ENCODE assay signal across 12 cellular contexts in the genomic region with DNA sequence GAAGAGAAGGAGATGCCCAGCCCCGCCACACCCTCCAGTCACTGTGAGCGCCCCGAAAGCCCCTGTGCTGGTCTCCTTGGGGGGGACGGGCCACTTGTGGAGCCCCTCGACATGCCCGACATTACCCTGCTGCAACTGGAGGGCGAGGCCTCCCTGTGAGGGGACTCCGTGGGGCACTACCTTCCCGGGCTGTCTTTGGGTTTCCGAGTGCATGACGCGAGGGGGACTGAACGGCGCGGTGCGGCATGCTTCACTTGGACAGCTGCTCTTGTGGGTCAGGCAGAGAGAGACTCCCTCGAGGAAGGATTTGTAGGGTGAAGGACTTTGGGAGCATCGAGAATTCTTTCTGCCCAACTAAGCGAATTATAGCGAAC. TPM values are rescaled to one million over a fixed set of nuclear protein-coding genes. Genes with fewer than 3 reads are reported as not detected.
DNase-seq lines count a peak whose midpoint lies in the region; ATAC-seq, FAIRE-seq and TF ChIP-seq lines count a peak whose summit lies in the region.
"Had no signal": no experiment of that assay in that cellular context is flagged by ENCODE, and none has a peak within 500 bp of the region (broad histone marks: within the 10 kb centered on the region; RNA-seq: fewer than 3 reads in every experiment).

No MANE protein-coding gene starts in this region.

- CTCF ChIA-PET in activated CD4-positive, alpha-beta T cell treated with anti-CD3 and anti-CD28 coated beads for 36 hours (lab: Charles Lee): interaction anchor here (0.6 to 2.3 kb wide), 5 partner anchors 12 to 458 kb away, joined by 3 to 15 read pairs (median 4); no protein-coding TSS in a partner anchor
- CTCF ChIA-PET in Calu3 (lab: Charles Lee): no interaction called here

- FAIRE-seq in astrocyte (lab: Jason Lieb, UNC): no peak
- FAIRE-seq: GM12878 had no signal

- no peak overlapping the region for H3K9ac ChIP-seq in astrocyte (ENCODE audit: low read length)

- no TSS peak for BruUV-seq in Calu3 (replicated peaks; lab: Mats Ljungman, UMichigan)

- WGBS in mesodermal cell (ENCODE audit: insufficient coverage in 2 of 2), 2 experiments: 17 to 24% methylated on average over 12 to 19 of the region's 20 CpGs

- TF ChIP-seq CTCF in astrocyte (IDR thresholded peaks at IDR 0.05; ENCODE audit: insufficient read depth, low read depth, low read length) (no peak), Calu3 (IDR thresholded peaks at IDR 0.05; ENCODE audit: unreplicated experiment) (no peak)

- ATAC-seq in activated CD4-positive, alpha-beta T cell treated with anti-CD3 and anti-CD28 coated beads for 36 hours: no peak
- ATAC-seq in GM18873 (IDR thresholded peaks at IDR 0.05; ENCODE audit: low FRiP score, unreplicated experiment): no peak

- no peaks in the 10 kb centered on the region for H3K36me3 ChIP-seq in astrocyte (ENCODE audit: insufficient read depth, low read length)
- no peaks in the 10 kb centered on the region for H3K36me3 ChIP-seq in mesodermal cell (ENCODE audit: control insufficient read depth, insufficient read depth, low read length)

- H3K4me1 Mint-ChIP-seq in activated CD4-positive, alpha-beta T cell treated with anti-CD3 and anti-CD28 coated beads for 36 hours: peaks cover 20% of the 10 kb centered on the region
- H3K4me1 Mint-ChIP-seq in astrocyte (ENCODE audit: low read depth, unreplicated experiment): peaks cover 7% of the 10 kb centered on the region
- peaks cover 10% of the 10 kb centered on the region for H3K4me1 Mint-ChIP-seq in Calu3 (ENCODE audit: low read depth, unreplicated experiment)

- no peaks in the 10 kb centered on the region for H3K36me3 Mint-ChIP-seq in activated CD4-positive, alpha-beta T cell treated with anti-CD3 and anti-CD28 coated beads for 36 hours (ENCODE audit: low read depth)
- no peaks in the 10 kb centered on the region for H3K36me3 Mint-ChIP-seq in astrocyte (ENCODE audit: low read depth, unreplicated experiment)
- H3K36me3 Mint-ChIP-seq in Calu3 (ENCODE audit: insufficient read depth, unreplicated experiment): peaks cover 17% of the 10 kb centered on the region

- no peak overlapping the region for H3K27ac Mint-ChIP-seq in activated CD4-positive, alpha-beta T cell treated with anti-CD3 and anti-CD28 coated beads for 36 hours
- H3K27ac Mint-ChIP-seq in astrocyte (ENCODE audit: unreplicated experiment): no peak overlapping the region
- no peak overlapping the region for H3K27ac Mint-ChIP-seq in Calu3 (ENCODE audit: unreplicated experiment)

- H3K4me1 ChIP-seq in astrocyte (ENCODE audit: insufficient read depth, low read length) (peaks cover 6% of the 10 kb centered on the region), mesodermal cell (ENCODE audit: control insufficient read depth, insufficient read depth, low read length, poor library complexity, severe bottlenecking) (peaks cover 8% of the 10 kb centered on the region)

- H3K27me3 Mint-ChIP-seq in activated CD4-positive, alpha-beta T cell treated with anti-CD3 and anti-CD28 coated beads for 36 hours: peaks cover 30% of the 10 kb centered on the region
- peaks cover 56% of the 10 kb centered on the region for H3K27me3 Mint-ChIP-seq in astrocyte (ENCODE audit: low read depth, unreplicated experiment)
- peaks cover 57% of the 10 kb centered on the region for H3K27me3 Mint-ChIP-seq in Calu3 (ENCODE audit: unreplicated experiment)

- H3K4me3 ChIP-seq in astrocyte (ENCODE audit: insufficient read depth, low read depth, low read length): peak overlapping the region; percentile 15
- peak overlapping the region; percentile 56 for H3K4me3 ChIP-seq in mesodermal cell (ENCODE audit: extremely low read depth, insufficient read depth, low read length, poor library complexity, severe bottlenecking)
- H3K4me3 ChIP-seq: lung had no signal

- no peaks in the 10 kb centered on the region for H4K20me1 ChIP-seq in astrocyte (ENCODE audit: insufficient read depth, low read length)

- peak overlapping the region; percentile 90 for H2AFZ ChIP-seq in astrocyte (ENCODE audit: low read depth, low read length)

- POLR2A ChIA-PET in activated CD4-positive, alpha-beta T cell treated with anti-CD3 and anti-CD28 coated beads for 36 hours (lab: Charles Lee): no interaction called here

- H3K4me3 Mint-ChIP-seq in activated CD4-positive, alpha-beta T cell treated with anti-CD3 and anti-CD28 coated beads for 36 hours: peak overlapping the region; percentile 81
- H3K4me3 Mint-ChIP-seq in astrocyte (ENCODE audit: unreplicated experiment) (peak overlapping the region; percentile 92), Calu3 (ENCODE audit: low read depth, unreplicated experiment) (no peak overlapping the region)

- peak overlapping the region; percentile 98 for H3K4me2 ChIP-seq in astrocyte (ENCODE audit: low read length)

- H3K9me3 ChIP-seq in astrocyte (ENCODE audit: insufficient read depth, low read depth, low read length) (no peaks in the 10 kb centered on the region), mesodermal cell (ENCODE audit: control insufficient read depth, low read length) (no peaks in the 10 kb centered on the region)

- no peak for DNase-seq in activated CD4-positive, alpha-beta T cell treated with anti-CD3 and anti-CD28 coated beads for 36 hours
- DNase-seq in activated CD4-positive, alpha-beta T cell treated with anti-CD3 and anti-CD28 coated beads for 48 hours: no peak
- no peak for DNase-seq in astrocyte (ENCODE audit: low read depth)
- no peak for DNase-seq in NOMO-1 (lab: John Stamatoyannopoulos, UW; ENCODE audit: unreplicated experiment in 2 of 2)
- DNase-seq in Calu3: no peak

- H3K27ac ChIP-seq in astrocyte (ENCODE audit: low read depth, low read length) (no peak overlapping the region), mesodermal cell (ENCODE audit: low read depth, low read length, severe bottlenecking) (no peak overlapping the region), temporal lobe (ENCODE audit: low read depth, low read length) (peak overlapping the region; percentile 45)

- peaks cover 36% of the 10 kb centered on the region for H3K27me3 ChIP-seq in astrocyte (ENCODE audit: insufficient read depth, low read length)

- intact Hi-C loops in activated CD4-positive, alpha-beta T cell treated with anti-CD3 and anti-CD28 coated beads for 36 hours (cut with DNase I, micrococcal nuclease): loop anchor here (5.0 to 10.0 kb wide), 4 partner anchors 180 to 480 kb away; a partner anchor contains a TSS
- intact Hi-C loops in Calu3 (cut with micrococcal nuclease; ENCODE audit: unreplicated experiment): loop anchor here (10.0 kb wide), 1 partner anchor 430 kb away; no protein-coding TSS in a partner anchor

- H3K79me2 ChIP-seq in astrocyte (ENCODE audit: insufficient read depth, low read length): no peaks in the 10 kb centered on the region

- no peaks in the 10 kb centered on the region for H3K9me3 Mint-ChIP-seq in activated CD4-positive, alpha-beta T cell treated with anti-CD3 and anti-CD28 coated beads for 36 hours (ENCODE audit: low read depth)
- H3K9me3 Mint-ChIP-seq in astrocyte (ENCODE audit: unreplicated experiment) (no peaks in the 10 kb centered on the region), Calu3 (ENCODE audit: low read depth, unreplicated experiment) (no peaks in the 10 kb centered on the region)

RNA-seq across cellular contexts. Expression of a gene that starts 1.1 kb away (rescaled TPM):
- under 1 TPM; 0.25 to 0.37 TPM for total RNA-seq in activated CD4-positive, alpha-beta T cell treated with anti-CD3 and anti-CD28 coated beads for 36 hours
- total RNA-seq in astrocyte: 3.3 and 3.5 TPM in 2 replicates
- polyA plus RNA-seq in mesodermal cell (2013, experiment 1 of 2): 3.5 TPM
- polyA plus RNA-seq in mesodermal cell (2013, experiment 2 of 2): 4.5 TPM
- total RNA-seq in temporal lobe: 26.3 TPM
- total RNA-seq in Calu3 (2022): 0.45 and 0.51 TPM in 2 replicates
- total RNA-seq: GM12878 had no signal
- polyA plus RNA-seq: GM12878 had no signal

RNA-seq across cellular contexts. Expression of a gene that starts 18.6 kb away (rescaled TPM):
- not detected for total RNA-seq in activated CD4-positive, alpha-beta T cell treated with anti-CD3 and anti-CD28 coated beads for 36 hours
- not detected in 2 replicates for total RNA-seq in astrocyte
- not detected for polyA plus RNA-seq in mesodermal cell (2013, experiment 1 of 2)
- polyA plus RNA-seq in mesodermal cell (2013, experiment 2 of 2): not detected
- total RNA-seq in temporal lobe: not detected
- total RNA-seq in Calu3 (2022): not detected in 2 replicates
- total RNA-seq: dermis microvascular lymphatic vessel endothelial cell, GM12878, HT1080, lung had no signal
- polyA plus RNA-seq: lung had no signal

RNA-seq across cellular contexts. Expression of a gene that starts 27.2 kb away (rescaled TPM):
- 10 to 100 TPM; 28.8 to 33.0 TPM for total RNA-seq in activated CD4-positive, alpha-beta T cell treated with anti-CD3 and anti-CD28 coated beads for 36 hours
- total RNA-seq in astrocyte (25.1 and 29.9 TPM in 2 replicates), temporal lobe (25.6 TPM), Calu3 (2022) (19.2 and 20.4 TPM in 2 replicates)
- polyA plus RNA-seq in mesodermal cell (2013, experiment 1 of 2): 15.1 TPM
- 13.2 TPM for polyA plus RNA-seq in mesodermal cell (2013, experiment 2 of 2)
